ENCODE assay signal across 8 cellular contexts in the genomic region with DNA sequence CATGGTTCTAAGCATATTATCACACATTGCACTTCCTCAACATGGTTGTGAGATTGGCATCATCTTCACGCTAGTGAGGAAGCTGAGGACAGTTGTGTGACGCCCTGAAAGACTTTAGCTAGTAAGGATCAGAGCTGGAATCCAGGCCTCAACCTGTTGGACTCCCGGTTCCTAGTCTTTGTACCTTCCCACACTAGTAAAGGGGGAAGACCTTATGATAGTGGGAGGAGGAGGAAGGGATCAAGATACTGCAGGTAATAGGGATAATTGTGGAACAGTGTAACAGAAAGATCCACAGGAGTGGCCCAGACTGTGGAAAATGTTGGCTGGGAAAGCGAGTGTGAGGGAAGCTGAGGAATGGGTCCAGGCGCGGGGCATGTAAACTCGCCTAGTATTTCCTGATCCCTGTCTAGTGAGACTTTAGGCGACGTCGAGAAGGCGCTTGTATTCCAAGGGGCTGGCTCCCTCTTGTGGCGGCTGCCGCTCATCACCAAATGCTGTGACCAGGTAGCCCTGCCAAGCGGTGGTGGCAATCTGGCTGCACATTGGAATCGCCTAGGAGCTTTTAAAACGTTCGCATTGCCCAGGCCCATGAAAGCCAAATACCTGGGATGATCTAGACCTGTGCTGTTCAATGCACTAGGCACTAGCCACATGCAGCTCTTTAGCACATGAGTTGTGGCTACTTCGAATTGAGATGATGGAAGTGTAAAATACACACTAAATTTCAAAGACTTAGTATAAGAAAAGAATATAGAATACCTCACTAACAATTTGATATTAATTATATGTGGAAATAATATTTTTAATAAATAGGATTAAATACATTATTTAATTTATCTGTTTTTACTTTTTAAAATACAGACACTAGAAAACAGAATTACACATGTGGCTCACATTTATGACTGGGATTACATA. TPM values are rescaled to one million over a fixed set of nuclear protein-coding genes. Genes with fewer than 3 reads are reported as not detected.
DNase-seq lines count a peak whose midpoint lies in the region; ATAC-seq and TF ChIP-seq lines count a peak whose summit lies in the region.

No MANE protein-coding gene starts in this region.

- H3K9me3 ChIP-seq in mucosa of stomach (ENCODE audit: control insufficient read depth, low read length) = no peaks in the 10 kb centered on the region

- peak overlapping the region; percentile 63 for H3K9ac ChIP-seq in mucosa of stomach (ENCODE audit: low read length)

- no peaks in the 10 kb centered on the region for H3K27me3 ChIP-seq in mucosa of stomach (ENCODE audit: control insufficient read depth, insufficient read depth, low read length)

- DNase-seq in COLO829 (ENCODE audit: low spot score) = peak; percentile 82
- DNase-seq in NCI-H82 treated with DMSO at 0.1 percent for 48 hours (lab: John Stamatoyannopoulos, UW; ENCODE audit: unreplicated experiment) = peak; percentile 41
- DNase-seq in activated CD8-positive, alpha-beta memory T cell treated with anti-CD3 and anti-CD28 coated beads for 24 hours = peak; percentile 72
- DNase-seq in epithelial cell of proximal tubule (ENCODE audit: low read depth) = no peak
- peak in 5 of 6 experiments; percentile 3 to 23 (median 6) for DNase-seq in stimulated activated naive CD4-positive, alpha-beta T cell (lab: John Stamatoyannopoulos, UW)

- peaks cover 12% of the 10 kb centered on the region for H3K4me1 ChIP-seq in mucosa of stomach (ENCODE audit: control insufficient read depth, insufficient read depth, low read length)

- H3K36me3 ChIP-seq in mucosa of stomach (ENCODE audit: control insufficient read depth, insufficient read depth, low read length) = no peaks in the 10 kb centered on the region

- H3K4me3 ChIP-seq in epithelial cell of proximal tubule (ENCODE audit: low read depth, low read length) (no peak overlapping the region), mucosa of stomach (ENCODE audit: low read length) (peak overlapping the region; percentile 43)

- peak; percentile 94 for ATAC-seq in GM19463 (IDR thresholded peaks at IDR 0.05; ENCODE audit: unreplicated experiment)
- peak; percentile 76 for ATAC-seq in HG03565 (IDR thresholded peaks at IDR 0.05; ENCODE audit: unreplicated experiment)

- TF ChIP-seq CTCF in epithelial cell of proximal tubule (conservative IDR thresholded peaks at IDR 0.05; ENCODE audit: low read depth, low read length) = peak; percentile 94

RNA-seq across cellular contexts. Expression of a gene that starts 38.8 kb away (rescaled TPM):
- total RNA-seq in epithelial cell of proximal tubule = not detected in 2 replicates
